Comparison of ENCODE assay signal across 8 cellular contexts in genomic region chr17:21284319-21285163, GRCh38. TPM values are rescaled to one million over a fixed set of nuclear protein-coding genes. Genes with fewer than 3 reads are reported as not detected.
DNase-seq lines count a peak whose midpoint lies in the region; ATAC-seq and TF ChIP-seq lines count a peak whose summit lies in the region.

Gene MAP2K3, plus strand, starts transcription at chr17:21284711. Its CDS starts 210 bp downstream, at chr17:21284921.

- TF ChIP-seq EP300 in Ishikawa (IDR thresholded peaks at IDR 0.05; ENCODE audit: borderline replicate concordance) = no peak

- peak within 1 kb of the TSS; percentile 96 for H3K27ac ChIP-seq in PC-9

- peak within 1 kb of the TSS; percentile 76 for H3K4me3 ChIP-seq in PC-9
- H3K4me3 ChIP-seq in mucosa of stomach (ENCODE audit: low read length) = peak within 1 kb of the TSS; percentile 95

- TF ChIP-seq RAD21 in Ishikawa (IDR thresholded peaks at IDR 0.05; ENCODE audit: low read depth) = no peak

- peaks cover 12% of the 10 kb centered on the region for H4K20me1 ChIP-seq in PC-9 (ENCODE audit: insufficient read depth)

- H3K4me1 ChIP-seq in PC-9 (replicated peaks; ENCODE audit: insufficient read depth) (peaks cover 46% of the 10 kb centered on the region), mucosa of stomach (ENCODE audit: control insufficient read depth, insufficient read depth, low read length) (peaks cover 39% of the 10 kb centered on the region)

- POLR2A ChIA-PET in PC-9 (lab: Charles Lee; ENCODE audit: unreplicated experiment) = interaction anchor here (0.6 to 0.7 kb wide), 3 partner anchors 70 to 672 kb away, joined by 5 read pairs; partner anchors contain the start of gene TMEM11

- intact Hi-C loops in PC-9 (cut with micrococcal nuclease; ENCODE audit: unreplicated experiment) = loop anchor here (5.0 kb wide), 2 partner anchors 32 to 157 kb away; partner anchors contain the start of genes DHRS7B and NATD1

- peaks cover 41% of the 10 kb centered on the region for H3K79me2 ChIP-seq in PC-9 (ENCODE audit: low read depth)

- H3K4me2 ChIP-seq in PC-9 = peak within 1 kb of the TSS; percentile 97

- peak; percentile 72 for DNase-seq in DMS114 treated with DMSO at 0.1 percent for 48 hours (lab: John Stamatoyannopoulos, UW; ENCODE audit: unreplicated experiment)
- peak; percentile 96 to 100 for DNase-seq in PC-9
- peak; percentile 95 for DNase-seq in activated T-cell treated with anti-CD3 and anti-CD28 coated beads, Interleukin-2, amount 50 U/mL, for 1 hour
- peak; percentile 99 for DNase-seq in erythroblast (lab: John Stamatoyannopoulos, UW)
- peak; percentile 86 to 88 for DNase-seq in stimulated activated CD8-positive, alpha-beta memory T cell treated with anti-CD3 and anti-CD28 coated beads, Interleukin-7, amount 100 ng/mL, for 1 hour (ENCODE audit: low read depth in 2 of 2)

- peak; percentile 72 for ATAC-seq in GM21576 (IDR thresholded peaks at IDR 0.05; ENCODE audit: unreplicated experiment)

- no peak for TF ChIP-seq CTCF in PC-9 (conservative IDR thresholded peaks at IDR 0.05)

- H3K9me3 ChIP-seq in PC-9 (ENCODE audit: insufficient read depth, low read depth) (no peaks in the 10 kb centered on the region), mucosa of stomach (ENCODE audit: control insufficient read depth, low read length) (no peaks in the 10 kb centered on the region)

- H3K27me3 ChIP-seq in PC-9 (ENCODE audit: insufficient read depth, low read depth) (no peaks in the 10 kb centered on the region), mucosa of stomach (ENCODE audit: control insufficient read depth, insufficient read depth, low read length) (peaks cover 3% of the 10 kb centered on the region)

- TF ChIP-seq POLR2A in erythroblast (IDR thresholded peaks at IDR 0.05; ENCODE audit: low read length) = peak; percentile 82

- H3K36me3 ChIP-seq in PC-9 (ENCODE audit: low read depth) (no peaks in the 10 kb centered on the region), mucosa of stomach (ENCODE audit: control insufficient read depth, insufficient read depth, low read length) (no peaks in the 10 kb centered on the region)

- CTCF ChIA-PET in PC-9 (lab: Charles Lee) = no interaction called here

- peak within 1 kb of the TSS; percentile 71 for H3K9ac ChIP-seq in mucosa of stomach (ENCODE audit: low read length)

- peaks cover 44% of the 10 kb centered on the region for H3F3A ChIP-seq in PC-9 (ENCODE audit: insufficient read depth, low read depth)

- H3K9me2 ChIP-seq in PC-9 (ENCODE audit: insufficient read depth) = no peaks in the 10 kb centered on the region

- no TSS peak for BruUV-seq in PC-9 (replicated peaks; lab: Mats Ljungman, UMichigan)

- no peak within 1 kb of the TSS for H2AFZ ChIP-seq in PC-9

TF ChIP-seq in Ishikawa, 13 proteins besides CTCF, POLR2A, EP300 and RAD21:
- TF ChIP-seq CEBPB (IDR thresholded peaks at IDR 0.05) (no peak), TAF1 (IDR thresholded peaks at IDR 0.05; ENCODE audit: low read depth) (peak; percentile 95), EGR1 (IDR thresholded peaks at IDR 0.05) (no peak), CREB1 (IDR thresholded peaks at IDR 0.05; ENCODE audit: low read depth) (no peak), USF1 (IDR thresholded peaks at IDR 0.05) (no peak), TCF12 (IDR thresholded peaks at IDR 0.05; ENCODE audit: low read depth) (no peak), NFIC (IDR thresholded peaks at IDR 0.05) (no peak), FOXM1 (IDR thresholded peaks at IDR 0.05; ENCODE audit: borderline replicate concordance, low read depth) (no peak), MAX (IDR thresholded peaks at IDR 0.05) (peak; percentile 55), REST (IDR thresholded peaks at IDR 0.05; ENCODE audit: low read depth) (no peak), TEAD4 (IDR thresholded peaks at IDR 0.05) (no peak), YY1 (IDR thresholded peaks at IDR 0.05; ENCODE audit: low read depth) (no peak), ZBTB7A (IDR thresholded peaks at IDR 0.05; ENCODE audit: low read depth) (no peak)

RNA-seq across cellular contexts. Expression of gene MAP2K3, which starts in this region (rescaled TPM):
- 89.2 and 98.1 TPM in 2 replicates for total RNA-seq in PC-9 (2021)

Comparison
In these comparisons a context has a peak if more than half of its experiments do, and no peak if none do; other contexts are left out.
1. Peak in every context shown above with its lines: DNase-seq, ATAC-seq, H3K4me3 ChIP-seq and H3K27ac ChIP-seq.